8 cellular contexts compared by ENCODE assay signal in the genomic region with DNA sequence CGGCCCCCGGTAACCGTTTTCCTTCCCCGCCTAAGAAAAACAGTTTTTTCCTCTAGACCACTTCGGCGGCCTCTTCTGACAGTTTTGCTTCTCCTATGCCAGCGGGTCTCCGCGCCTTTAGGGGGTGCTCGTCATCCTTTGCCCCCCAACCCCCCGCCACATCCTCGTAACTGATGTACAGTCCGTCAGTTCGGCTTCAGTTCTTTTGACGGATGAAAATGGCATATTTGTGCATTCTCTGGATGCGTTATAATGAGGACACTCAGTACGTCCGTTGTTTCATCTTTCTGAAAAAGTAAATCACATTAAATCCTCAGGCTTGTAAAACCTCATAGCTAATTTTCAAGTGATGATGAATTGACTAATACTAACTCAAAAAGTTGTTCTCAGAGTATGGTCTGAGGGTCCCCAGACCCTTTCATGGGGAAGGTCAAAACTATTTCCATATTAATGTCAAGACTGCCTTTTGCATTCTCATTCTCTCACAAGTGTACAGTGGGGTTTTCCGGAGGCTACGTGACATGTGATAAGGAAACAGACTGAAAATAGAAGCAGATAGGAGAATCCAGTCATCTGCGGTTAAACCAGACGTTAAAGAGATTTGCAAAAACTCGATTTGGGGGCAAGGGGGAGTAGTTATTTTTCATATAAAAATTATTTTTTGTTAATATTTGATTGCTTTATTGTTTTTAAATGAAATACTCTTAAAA. TPM values are rescaled to one million over a fixed set of nuclear protein-coding genes. Genes with fewer than 3 reads are reported as not detected.
DNase-seq lines count a peak whose midpoint lies in the region; ATAC-seq, FAIRE-seq and TF ChIP-seq lines count a peak whose summit lies in the region.

No MANE protein-coding gene starts in this region.

- DNase-seq in AG04449 (ENCODE audit: low read depth, low spot score) (no peak), GM12891 (ENCODE audit: insufficient read length, low spot score) (no peak), NCI-H69 (lab: John Stamatoyannopoulos, UW) (peak; percentile 35), left ventricle myocardium superior (no peak), skeletal muscle cell (ENCODE audit: low read depth) (no peak)
- DNase-seq in activated naive CD4-positive, alpha-beta T cell treated with anti-CD3 and anti-CD28 coated beads, Interleukin-2, amount 50 U/mL, for 72 hours (ENCODE audit: low spot score in 2 of 2) = peak in 1 of 2 donors; percentile 40
- no peak for DNase-seq in NK-92 treated with Interleukin-12 subunit alpha and Interleukin-12 subunit beta, amount 100 ng/mL, for 24 hours (lab: John Stamatoyannopoulos, UW)

- no peak for TF ChIP-seq POLR2A in GM12891 (IDR thresholded peaks at IDR 0.05; ENCODE audit: low read depth, low read length)

- intact Hi-C loops in left ventricle myocardium superior (cut with micrococcal nuclease) = loop anchor here (10.0 kb wide), 1 partner anchor 259 kb away; the partner anchor contains the start of gene BBS10

- POLR2A ChIA-PET in AG04449 (lab: Yijun Ruan, JAX) = no interaction called here

- TF ChIP-seq CTCF in AG04449 (IDR thresholded peaks at IDR 0.05; ENCODE audit: insufficient read depth, low read length, missing control alignments) = peak; percentile 43

- CTCF ChIA-PET in AG04449 (lab: Yijun Ruan, JAX) = interaction anchor here (0.6 kb wide), 1 partner anchor 14 kb away, joined by 3 read pairs; no protein-coding TSS in a partner anchor

- H3K4me3 ChIP-seq in AG04449 (ENCODE audit: low read depth, low read length) (peak overlapping the region; percentile 80), skeletal muscle cell (ENCODE audit: low read depth, low read length) (peak overlapping the region; percentile 74)

- ATAC-seq in HG02852 (IDR thresholded peaks at IDR 0.05; ENCODE audit: unreplicated experiment) (peak; percentile 27), left ventricle myocardium superior (peak; percentile 9)
- ATAC-seq in activated naive CD4-positive, alpha-beta T cell treated with anti-CD3 and anti-CD28 coated beads, Interleukin-2, amount 50 U/mL, for 72 hours = peak; percentile 7 to 39

- H3K9me3 Mint-ChIP-seq in activated naive CD4-positive, alpha-beta T cell treated with anti-CD3 and anti-CD28 coated beads, Interleukin-2, amount 50 U/mL, for 72 hours = no peaks in the 10 kb centered on the region

- peak; percentile 13 for FAIRE-seq in GM12891 (lab: Jason Lieb, UNC)

- peaks cover 22 to 36% of the 10 kb centered on the region in 2 donors for H3K36me3 Mint-ChIP-seq in activated naive CD4-positive, alpha-beta T cell treated with anti-CD3 and anti-CD28 coated beads, Interleukin-2, amount 50 U/mL, for 72 hours

- H3K27ac Mint-ChIP-seq in activated naive CD4-positive, alpha-beta T cell treated with anti-CD3 and anti-CD28 coated beads, Interleukin-2, amount 50 U/mL, for 72 hours = peak overlapping the region; percentile 99

TF ChIP-seq in GM12891, 5 proteins besides CTCF, POLR2A, EP300 and RAD21:
- TF ChIP-seq TAF1 (IDR thresholded peaks at IDR 0.05; ENCODE audit: low read depth, low read length) (no peak), SPI1 (IDR thresholded peaks at IDR 0.05; ENCODE audit: low read depth, low read length) (no peak), PAX5 (IDR thresholded peaks at IDR 0.05; ENCODE audit: insufficient read depth, low read length, severe bottlenecking) (no peak)

RNA-seq across cellular contexts. Expression of gene NAP1L1, which starts 0.8 kb away (rescaled TPM):
- polyA plus RNA-seq in GM12891 (2012; ENCODE audit: low read depth, missing spikeins) = 723 TPM
- total RNA-seq in activated naive CD4-positive, alpha-beta T cell treated with anti-CD3 and anti-CD28 coated beads, Interleukin-2, amount 50 U/mL, for 72 hours = 100 to 1,000 TPM; 835 to 875 TPM
- 316 TPM for total RNA-seq in left ventricle myocardium superior

RNA-seq across cellular contexts. Expression of gene PHLDA1, which starts 53.7 kb away (rescaled TPM):
- polyA plus RNA-seq in GM12891 (2012; ENCODE audit: low read depth, missing spikeins) = 0.99 TPM
- total RNA-seq in activated naive CD4-positive, alpha-beta T cell treated with anti-CD3 and anti-CD28 coated beads, Interleukin-2, amount 50 U/mL, for 72 hours = 10 to 100 TPM in 1 of 2 donors, 1 to 10 TPM in 1; 5.5 to 15.1 TPM
- 2.5 TPM for total RNA-seq in left ventricle myocardium superior
